Comparison of ENCODE assay signal across 23 cellular contexts in genomic region chr3:178841011-178841410, GRCh38.
"Had no signal": no experiment of that assay in that cellular context is flagged by ENCODE, and none has a peak within 500 bp of the region (broad histone marks: within the 10 kb centered on the region; RNA-seq: fewer than 3 reads in every experiment).

No MANE protein-coding gene starts in this region.

- H3K27ac ChIP-seq: left ventricle myocardium inferior, ovary, right atrium auricular region, right lobe of liver, skin epidermis, stomach, testis, thyroid gland, transverse colon, upper lobe of right lung had no signal

- ATAC-seq: mucosa of descending colon; naive thymus-derived CD4-positive, alpha-beta T cell; natural killer cell treated with Interleukin-12 subunit alpha and Interleukin-12 subunit beta and Interleukin-15 and Interleukin-18, amount 100 ng/mL, for 72 hours; right lobe of liver; stimulated activated naive B cell treated with anti-CD40 and anti-IgM and Interleukin-4, amounts not matched to agents 10 μg/mL and 1 μg/mL and 100 μg/mL, for 72 hours; stimulated activated naive CD8-positive, alpha-beta T cell treated with anti-CD3 and anti-CD28 coated beads, Interleukin-15, Interleukin-2, amounts not matched to agents 100 U/mL and 50 U/mL, for 24 hours; upper lobe of right lung had no signal

- H3K9me3 ChIP-seq: mucosa of descending colon, ovary, right atrium auricular region, right lobe of liver, testis, thyroid gland, transverse colon, upper lobe of right lung had no signal

- H3K27me3 ChIP-seq: ovary, right atrium auricular region, right lobe of liver, stomach, testis, thyroid gland, transverse colon, upper lobe of right lung had no signal

- H3K4me1 ChIP-seq: left ventricle myocardium inferior, right atrium auricular region, right lobe of liver, testis, thyroid gland, transverse colon, upper lobe of right lung had no signal

- H3K4me3 ChIP-seq: left ventricle myocardium inferior, lung, mucosa of descending colon, ovary, right atrium auricular region, right lobe of liver, skin epidermis, stomach, testis, thyroid gland, transverse colon, upper lobe of right lung had no signal

- H3K36me3 ChIP-seq: left ventricle myocardium inferior, ovary, right atrium auricular region, right lobe of liver, stomach, thyroid gland, transverse colon, upper lobe of right lung had no signal

- DNase-seq: hypothalamus; immature natural killer cell; left ventricle myocardium inferior; midbrain; mucosa of descending colon; naive thymus-derived CD4-positive, alpha-beta T cell; ovary; right lobe of liver; stimulated activated CD4-positive, alpha-beta T cell treated with anti-CD3 and anti-CD28 coated beads, Interleukin-12 subunit alpha, Interleukin-12 subunit beta, amount 100 ng/mL, for 4 hours; stimulated activated CD4-positive, alpha-beta T cell treated with anti-CD3 and anti-CD28 coated beads, Interleukin-15, amount 100 ng/mL, for 24 hours; stimulated activated CD4-positive, alpha-beta T cell treated with anti-CD3 and anti-CD28 coated beads, Interleukin-2, amount 100 ng/mL, for 24 hours; stimulated activated CD4-positive, alpha-beta T cell treated with anti-CD3 and anti-CD28 coated beads, Interleukin-4, amount 100 ng/mL, for 1 hour; stimulated activated naive B cell treated with anti-CD40 and anti-IgM and Interleukin-4, amounts not matched to agents 10 μg/mL and 1 μg/mL and 100 μg/mL, for 72 hours; stimulated activated naive CD8-positive, alpha-beta T cell treated with anti-CD3 and anti-CD28 coated beads, Interleukin-15, Interleukin-2, amounts not matched to agents 100 U/mL and 50 U/mL, for 24 hours; stomach; testis; thyroid gland; transverse colon; upper lobe of right lung had no signal
